ENCODE assay signal across 1 cellular context in the genomic region with DNA sequence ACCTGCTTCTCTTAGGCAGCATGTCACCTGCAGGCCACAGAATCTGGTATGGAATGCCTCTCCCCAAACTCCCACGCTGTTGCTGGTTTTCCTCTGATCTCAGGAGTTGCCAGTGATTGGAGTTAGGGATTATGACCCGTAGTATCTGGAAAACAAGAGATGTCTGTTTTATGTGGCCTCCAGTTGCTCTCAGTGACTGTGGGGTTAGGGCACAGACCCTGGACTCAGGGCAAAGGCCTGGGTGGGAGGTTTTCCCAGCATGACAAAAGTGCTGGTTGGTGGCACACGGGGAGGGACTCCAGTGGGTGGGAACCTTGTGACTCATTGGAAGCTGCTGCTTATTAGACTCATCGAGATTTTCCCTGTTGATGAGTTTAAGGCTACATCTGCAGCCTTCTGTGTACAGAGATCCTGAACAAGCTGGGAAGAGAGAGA.
TF ChIP-seq lines count a peak whose summit lies in the region.

Gene NR1I3 (minus strand): TSS at position 165 of the 435 bp plus-strand sequence. CDS start 1,638 bp downstream, outside the sequence.

TF ChIP-seq in IMR-90, 13 proteins besides CTCF, POLR2A, EP300 and RAD21:
- TF ChIP-seq BHLHE40 (IDR thresholded peaks at IDR 0.05; ENCODE audit: low read depth, low read length) (no peak), NFE2L2 (IDR thresholded peaks at IDR 0.05; ENCODE audit: low read depth, low read length) (no peak), CHD1 (IDR thresholded peaks at IDR 0.05; ENCODE audit: low read depth, low read length) (no peak), MAFK (IDR thresholded peaks at IDR 0.05; ENCODE audit: low read depth, low read length) (no peak), MXI1 (IDR thresholded peaks at IDR 0.05; ENCODE audit: borderline replicate concordance, low read depth, low read length) (no peak), SMC3 (IDR thresholded peaks at IDR 0.05; ENCODE audit: low read depth, low read length) (no peak), RFX5 (IDR thresholded peaks at IDR 0.05; ENCODE audit: low read depth, low read length) (no peak), FOS (IDR thresholded peaks at IDR 0.05; ENCODE audit: low read depth, low read length) (no peak), RCOR1 (IDR thresholded peaks at IDR 0.05; ENCODE audit: insufficient replicate concordance, low read length) (no peak), CEBPB (IDR thresholded peaks at IDR 0.05; ENCODE audit: low read depth, low read length) (no peak), MAZ (IDR thresholded peaks at IDR 0.05; ENCODE audit: borderline replicate concordance, low read depth, low read length) (no peak)
- TF ChIP-seq, protein P1, sequence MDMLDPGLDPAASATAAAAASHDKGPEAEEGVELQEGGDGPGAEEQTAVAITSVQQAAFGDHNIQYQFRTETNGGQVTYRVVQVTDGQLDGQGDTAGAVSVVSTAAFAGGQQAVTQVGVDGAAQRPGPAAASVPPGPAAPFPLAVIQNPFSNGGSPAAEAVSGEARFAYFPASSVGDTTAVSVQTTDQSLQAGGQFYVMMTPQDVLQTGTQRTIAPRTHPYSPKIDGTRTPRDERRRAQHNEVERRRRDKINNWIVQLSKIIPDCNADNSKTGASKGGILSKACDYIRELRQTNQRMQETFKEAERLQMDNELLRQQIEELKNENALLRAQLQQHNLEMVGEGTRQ (IDR thresholded peaks at IDR 0.05; ENCODE audit: low read depth, low read length), result no peak
- TF ChIP-seq, protein P2, sequence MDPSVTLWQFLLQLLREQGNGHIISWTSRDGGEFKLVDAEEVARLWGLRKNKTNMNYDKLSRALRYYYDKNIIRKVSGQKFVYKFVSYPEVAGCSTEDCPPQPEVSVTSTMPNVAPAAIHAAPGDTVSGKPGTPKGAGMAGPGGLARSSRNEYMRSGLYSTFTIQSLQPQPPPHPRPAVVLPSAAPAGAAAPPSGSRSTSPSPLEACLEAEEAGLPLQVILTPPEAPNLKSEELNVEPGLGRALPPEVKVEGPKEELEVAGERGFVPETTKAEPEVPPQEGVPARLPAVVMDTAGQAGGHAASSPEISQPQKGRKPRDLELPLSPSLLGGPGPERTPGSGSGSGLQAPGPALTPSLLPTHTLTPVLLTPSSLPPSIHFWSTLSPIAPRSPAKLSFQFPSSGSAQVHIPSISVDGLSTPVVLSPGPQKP (IDR thresholded peaks at IDR 0.05; ENCODE audit: borderline replicate concordance, low read depth, low read length), result no peak
